Comparison of ENCODE assay signal across 1 cellular context in the genomic region with DNA sequence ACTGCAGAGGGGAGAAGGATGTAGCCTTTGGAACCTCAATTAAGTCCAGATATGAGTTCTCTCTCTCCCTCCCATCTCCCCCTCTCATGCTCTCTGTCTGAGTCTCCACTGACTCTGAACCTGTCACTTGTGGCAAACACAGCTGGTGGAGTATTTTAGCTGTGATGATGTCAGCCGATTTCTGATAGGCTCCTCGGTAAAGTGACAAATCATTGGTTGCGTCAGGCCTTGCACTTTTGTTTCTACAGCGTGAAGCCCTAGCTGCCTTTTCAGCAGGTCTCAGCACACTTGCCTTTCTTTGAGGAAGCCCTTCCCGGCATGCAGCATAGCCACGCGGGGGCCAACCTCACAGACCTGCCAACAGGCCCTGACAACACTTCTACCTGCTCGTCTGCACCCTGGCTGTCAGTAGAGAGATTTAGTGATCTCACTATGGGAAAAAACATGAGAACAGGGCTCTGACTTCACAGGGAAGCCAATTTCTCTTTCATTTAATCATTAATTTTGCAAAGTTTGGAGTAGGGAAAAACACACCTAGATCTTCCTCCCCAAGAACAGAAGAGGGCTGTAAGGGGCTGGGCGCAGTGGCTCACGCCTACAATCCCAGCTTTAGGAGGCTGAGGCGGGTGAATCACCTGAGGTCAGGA.
TF ChIP-seq lines count a peak whose summit lies in the region.

No MANE protein-coding gene starts in this region.

TF ChIP-seq in K562, 482 proteins besides CTCF, POLR2A, EP300 and RAD21 (continued from another document and continues in another):
- TF ChIP-seq, protein P1, sequence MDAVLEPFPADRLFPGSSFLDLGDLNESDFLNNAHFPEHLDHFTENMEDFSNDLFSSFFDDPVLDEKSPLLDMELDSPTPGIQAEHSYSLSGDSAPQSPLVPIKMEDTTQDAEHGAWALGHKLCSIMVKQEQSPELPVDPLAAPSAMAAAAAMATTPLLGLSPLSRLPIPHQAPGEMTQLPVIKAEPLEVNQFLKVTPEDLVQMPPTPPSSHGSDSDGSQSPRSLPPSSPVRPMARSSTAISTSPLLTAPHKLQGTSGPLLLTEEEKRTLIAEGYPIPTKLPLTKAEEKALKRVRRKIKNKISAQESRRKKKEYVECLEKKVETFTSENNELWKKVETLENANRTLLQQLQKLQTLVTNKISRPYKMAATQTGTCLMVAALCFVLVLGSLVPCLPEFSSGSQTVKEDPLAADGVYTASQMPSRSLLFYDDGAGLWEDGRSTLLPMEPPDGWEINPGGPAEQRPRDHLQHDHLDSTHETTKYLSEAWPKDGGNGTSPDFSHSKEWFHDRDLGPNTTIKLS (IDR thresholded peaks at IDR 0.05; ENCODE audit: borderline replicate concordance, low read depth): peak; percentile 77
- TF ChIP-seq, protein P2, sequence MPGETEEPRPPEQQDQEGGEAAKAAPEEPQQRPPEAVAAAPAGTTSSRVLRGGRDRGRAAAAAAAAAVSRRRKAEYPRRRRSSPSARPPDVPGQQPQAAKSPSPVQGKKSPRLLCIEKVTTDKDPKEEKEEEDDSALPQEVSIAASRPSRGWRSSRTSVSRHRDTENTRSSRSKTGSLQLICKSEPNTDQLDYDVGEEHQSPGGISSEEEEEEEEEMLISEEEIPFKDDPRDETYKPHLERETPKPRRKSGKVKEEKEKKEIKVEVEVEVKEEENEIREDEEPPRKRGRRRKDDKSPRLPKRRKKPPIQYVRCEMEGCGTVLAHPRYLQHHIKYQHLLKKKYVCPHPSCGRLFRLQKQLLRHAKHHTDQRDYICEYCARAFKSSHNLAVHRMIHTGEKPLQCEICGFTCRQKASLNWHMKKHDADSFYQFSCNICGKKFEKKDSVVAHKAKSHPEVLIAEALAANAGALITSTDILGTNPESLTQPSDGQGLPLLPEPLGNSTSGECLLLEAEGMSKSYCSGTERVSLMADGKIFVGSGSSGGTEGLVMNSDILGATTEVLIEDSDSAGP (CRISPR knock-in tag; IDR thresholded peaks at IDR 0.05): no peak
- TF ChIP-seq TEAD2 (tag; IDR thresholded peaks at IDR 0.05) (peak; percentile 61), HDAC1 (IDR thresholded peaks at IDR 0.05) (peak in 1 of 2 experiments; percentile 78; a peak in 2 of 4 replicates), TCF7L2 (IDR thresholded peaks at IDR 0.05; ENCODE audit: low read depth, low read length) (no peak), FOXJ3 (CRISPR knock-in tag; IDR thresholded peaks at IDR 0.05) (no peak), ARID2 (IDR thresholded peaks at IDR 0.05) (no peak), MCM5 (IDR thresholded peaks at IDR 0.05; ENCODE audit: low read depth) (no peak), PHF8 (IDR thresholded peaks at IDR 0.05; ENCODE audit: borderline replicate concordance, low read length) (peak; percentile 37; the same call in 1 of the 2 replicates), MTA3 (IDR thresholded peaks at IDR 0.05; ENCODE audit: borderline replicate concordance) (peak; percentile 74; the same call in 1 of the 2 replicates), YY1 (IDR thresholded peaks at IDR 0.05; ENCODE audit: borderline replicate concordance in 1 of 3, control insufficient read depth in 1 of 3, extremely low read depth in 1 of 3, insufficient read depth in 3 of 3, insufficient read length in 1 of 3, insufficient replicate concordance in 2 of 3, low read depth in 1 of 3, low read length in 2 of 3) (no peak), TBP (optimal IDR thresholded peaks at IDR 0.05; ENCODE audit: low read depth, low read length) (peak; percentile 64), ZSCAN32 (CRISPR knock-in tag; IDR thresholded peaks at IDR 0.05) (no peak), NCOA4 (IDR thresholded peaks at IDR 0.05; ENCODE audit: partially characterized antibody) (no peak), TARDBP (IDR thresholded peaks at IDR 0.05) (no peak), NFE2L1 (tag; IDR thresholded peaks at IDR 0.05; ENCODE audit: borderline replicate concordance, low read depth) (no peak), HDAC8 (tag; IDR thresholded peaks at IDR 0.05) (peak; percentile 90), RAD51 (IDR thresholded peaks at IDR 0.05; ENCODE audit: borderline replicate concordance, low read depth) (no peak), MCM3 (IDR thresholded peaks at IDR 0.05) (no peak), ASH1L (IDR thresholded peaks at IDR 0.05; ENCODE audit: borderline replicate concordance, low read depth, partially characterized antibody) (no peak), HDAC2 (IDR thresholded peaks at IDR 0.05) (peak; percentile 74), ZKSCAN1 (IDR thresholded peaks at IDR 0.05; ENCODE audit: low read depth, low read length) (no peak), SRSF9 (IDR thresholded peaks at IDR 0.05; ENCODE audit: borderline replicate concordance, low read depth, low read length) (no peak), NR2C2 (CRISPR knock-in tag; IDR thresholded peaks at IDR 0.05) (no peak), NR2C2 (tag; IDR thresholded peaks at IDR 0.05) (peak; percentile 66; the same call in 1 of the 2 replicates), BHLHE40 (IDR thresholded peaks at IDR 0.05; ENCODE audit: low read length) (peak; percentile 57; the same call in 1 of the 2 replicates), MAZ (CRISPR knock-in tag; conservative IDR thresholded peaks at IDR 0.05 in 1 of 2, IDR thresholded peaks at IDR 0.05 in 1 of 2) (0 out of 4 replicates have a peak, but pooled peaks have one; percentile 17 to 40), RBFOX2 (IDR thresholded peaks at IDR 0.05; ENCODE audit: low read depth, low read length) (peak; percentile 71), MEF2A (IDR thresholded peaks at IDR 0.05; ENCODE audit: control insufficient read depth, low read depth, low read length) (peak; percentile 96), ZNF263 (CRISPR knock-in tag; IDR thresholded peaks at IDR 0.05; ENCODE audit: borderline replicate concordance) (peak; percentile 53; the same call in 1 of the 2 replicates), SIN3B (IDR thresholded peaks at IDR 0.05; ENCODE audit: low read depth) (no peak), ZNF584 (CRISPR knock-in tag; IDR thresholded peaks at IDR 0.05; ENCODE audit: low read depth) (peak; percentile 91; the same call in 1 of the 2 replicates), POLR3A (IDR thresholded peaks at IDR 0.05; ENCODE audit: borderline replicate concordance, extremely low read depth, insufficient read depth, insufficient read length) (no peak), DIDO1 (tag; IDR thresholded peaks at IDR 0.05; ENCODE audit: low read depth) (no peak), COPS2 (conservative IDR thresholded peaks at IDR 0.05) (no peak)
- TF ChIP-seq, protein P3, sequence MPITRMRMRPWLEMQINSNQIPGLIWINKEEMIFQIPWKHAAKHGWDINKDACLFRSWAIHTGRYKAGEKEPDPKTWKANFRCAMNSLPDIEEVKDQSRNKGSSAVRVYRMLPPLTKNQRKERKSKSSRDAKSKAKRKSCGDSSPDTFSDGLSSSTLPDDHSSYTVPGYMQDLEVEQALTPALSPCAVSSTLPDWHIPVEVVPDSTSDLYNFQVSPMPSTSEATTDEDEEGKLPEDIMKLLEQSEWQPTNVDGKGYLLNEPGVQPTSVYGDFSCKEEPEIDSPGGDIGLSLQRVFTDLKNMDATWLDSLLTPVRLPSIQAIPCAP (CRISPR knock-in tag; IDR thresholded peaks at IDR 0.05; ENCODE audit: borderline replicate concordance): no peak
- TF ChIP-seq, protein P4, sequence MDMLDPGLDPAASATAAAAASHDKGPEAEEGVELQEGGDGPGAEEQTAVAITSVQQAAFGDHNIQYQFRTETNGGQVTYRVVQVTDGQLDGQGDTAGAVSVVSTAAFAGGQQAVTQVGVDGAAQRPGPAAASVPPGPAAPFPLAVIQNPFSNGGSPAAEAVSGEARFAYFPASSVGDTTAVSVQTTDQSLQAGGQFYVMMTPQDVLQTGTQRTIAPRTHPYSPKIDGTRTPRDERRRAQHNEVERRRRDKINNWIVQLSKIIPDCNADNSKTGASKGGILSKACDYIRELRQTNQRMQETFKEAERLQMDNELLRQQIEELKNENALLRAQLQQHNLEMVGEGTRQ (CRISPR knock-in tag; IDR thresholded peaks at IDR 0.05): no peak
- TF ChIP-seq, protein P5, sequence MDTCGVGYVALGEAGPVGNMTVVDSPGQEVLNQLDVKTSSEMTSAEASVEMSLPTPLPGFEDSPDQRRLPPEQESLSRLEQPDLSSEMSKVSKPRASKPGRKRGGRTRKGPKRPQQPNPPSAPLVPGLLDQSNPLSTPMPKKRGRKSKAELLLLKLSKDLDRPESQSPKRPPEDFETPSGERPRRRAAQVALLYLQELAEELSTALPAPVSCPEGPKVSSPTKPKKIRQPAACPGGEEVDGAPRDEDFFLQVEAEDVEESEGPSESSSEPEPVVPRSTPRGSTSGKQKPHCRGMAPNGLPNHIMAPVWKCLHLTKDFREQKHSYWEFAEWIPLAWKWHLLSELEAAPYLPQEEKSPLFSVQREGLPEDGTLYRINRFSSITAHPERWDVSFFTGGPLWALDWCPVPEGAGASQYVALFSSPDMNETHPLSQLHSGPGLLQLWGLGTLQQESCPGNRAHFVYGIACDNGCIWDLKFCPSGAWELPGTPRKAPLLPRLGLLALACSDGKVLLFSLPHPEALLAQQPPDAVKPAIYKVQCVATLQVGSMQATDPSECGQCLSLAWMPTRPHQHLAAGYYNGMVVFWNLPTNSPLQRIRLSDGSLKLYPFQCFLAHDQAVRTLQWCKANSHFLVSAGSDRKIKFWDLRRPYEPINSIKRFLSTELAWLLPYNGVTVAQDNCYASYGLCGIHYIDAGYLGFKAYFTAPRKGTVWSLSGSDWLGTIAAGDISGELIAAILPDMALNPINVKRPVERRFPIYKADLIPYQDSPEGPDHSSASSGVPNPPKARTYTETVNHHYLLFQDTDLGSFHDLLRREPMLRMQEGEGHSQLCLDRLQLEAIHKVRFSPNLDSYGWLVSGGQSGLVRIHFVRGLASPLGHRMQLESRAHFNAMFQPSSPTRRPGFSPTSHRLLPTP (IDR thresholded peaks at IDR 0.05; ENCODE audit: borderline replicate concordance, extremely low read depth, insufficient read length): no peak
- TF ChIP-seq, protein P6, sequence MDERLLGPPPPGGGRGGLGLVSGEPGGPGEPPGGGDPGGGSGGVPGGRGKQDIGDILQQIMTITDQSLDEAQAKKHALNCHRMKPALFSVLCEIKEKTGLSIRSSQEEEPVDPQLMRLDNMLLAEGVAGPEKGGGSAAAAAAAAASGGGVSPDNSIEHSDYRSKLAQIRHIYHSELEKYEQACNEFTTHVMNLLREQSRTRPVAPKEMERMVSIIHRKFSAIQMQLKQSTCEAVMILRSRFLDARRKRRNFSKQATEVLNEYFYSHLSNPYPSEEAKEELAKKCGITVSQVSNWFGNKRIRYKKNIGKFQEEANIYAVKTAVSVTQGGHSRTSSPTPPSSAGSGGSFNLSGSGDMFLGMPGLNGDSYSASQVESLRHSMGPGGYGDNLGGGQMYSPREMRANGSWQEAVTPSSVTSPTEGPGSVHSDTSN (CRISPR knock-in tag; IDR thresholded peaks at IDR 0.05; ENCODE audit: low read depth): no peak
- TF ChIP-seq, protein P6 (tag; conservative IDR thresholded peaks at IDR 0.05; ENCODE audit: low read depth): peak; percentile 88
- TF ChIP-seq, protein P7, sequence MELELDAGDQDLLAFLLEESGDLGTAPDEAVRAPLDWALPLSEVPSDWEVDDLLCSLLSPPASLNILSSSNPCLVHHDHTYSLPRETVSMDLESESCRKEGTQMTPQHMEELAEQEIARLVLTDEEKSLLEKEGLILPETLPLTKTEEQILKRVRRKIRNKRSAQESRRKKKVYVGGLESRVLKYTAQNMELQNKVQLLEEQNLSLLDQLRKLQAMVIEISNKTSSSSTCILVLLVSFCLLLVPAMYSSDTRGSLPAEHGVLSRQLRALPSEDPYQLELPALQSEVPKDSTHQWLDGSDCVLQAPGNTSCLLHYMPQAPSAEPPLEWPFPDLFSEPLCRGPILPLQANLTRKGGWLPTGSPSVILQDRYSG (tag; conservative IDR thresholded peaks at IDR 0.05; ENCODE audit: low read depth): peak; percentile 91
- TF ChIP-seq, protein P8, sequence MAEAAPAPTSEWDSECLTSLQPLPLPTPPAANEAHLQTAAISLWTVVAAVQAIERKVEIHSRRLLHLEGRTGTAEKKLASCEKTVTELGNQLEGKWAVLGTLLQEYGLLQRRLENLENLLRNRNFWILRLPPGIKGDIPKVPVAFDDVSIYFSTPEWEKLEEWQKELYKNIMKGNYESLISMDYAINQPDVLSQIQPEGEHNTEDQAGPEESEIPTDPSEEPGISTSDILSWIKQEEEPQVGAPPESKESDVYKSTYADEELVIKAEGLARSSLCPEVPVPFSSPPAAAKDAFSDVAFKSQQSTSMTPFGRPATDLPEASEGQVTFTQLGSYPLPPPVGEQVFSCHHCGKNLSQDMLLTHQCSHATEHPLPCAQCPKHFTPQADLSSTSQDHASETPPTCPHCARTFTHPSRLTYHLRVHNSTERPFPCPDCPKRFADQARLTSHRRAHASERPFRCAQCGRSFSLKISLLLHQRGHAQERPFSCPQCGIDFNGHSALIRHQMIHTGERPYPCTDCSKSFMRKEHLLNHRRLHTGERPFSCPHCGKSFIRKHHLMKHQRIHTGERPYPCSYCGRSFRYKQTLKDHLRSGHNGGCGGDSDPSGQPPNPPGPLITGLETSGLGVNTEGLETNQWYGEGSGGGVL (CRISPR knock-in tag; IDR thresholded peaks at IDR 0.05): no peak
- TF ChIP-seq, protein P9, sequence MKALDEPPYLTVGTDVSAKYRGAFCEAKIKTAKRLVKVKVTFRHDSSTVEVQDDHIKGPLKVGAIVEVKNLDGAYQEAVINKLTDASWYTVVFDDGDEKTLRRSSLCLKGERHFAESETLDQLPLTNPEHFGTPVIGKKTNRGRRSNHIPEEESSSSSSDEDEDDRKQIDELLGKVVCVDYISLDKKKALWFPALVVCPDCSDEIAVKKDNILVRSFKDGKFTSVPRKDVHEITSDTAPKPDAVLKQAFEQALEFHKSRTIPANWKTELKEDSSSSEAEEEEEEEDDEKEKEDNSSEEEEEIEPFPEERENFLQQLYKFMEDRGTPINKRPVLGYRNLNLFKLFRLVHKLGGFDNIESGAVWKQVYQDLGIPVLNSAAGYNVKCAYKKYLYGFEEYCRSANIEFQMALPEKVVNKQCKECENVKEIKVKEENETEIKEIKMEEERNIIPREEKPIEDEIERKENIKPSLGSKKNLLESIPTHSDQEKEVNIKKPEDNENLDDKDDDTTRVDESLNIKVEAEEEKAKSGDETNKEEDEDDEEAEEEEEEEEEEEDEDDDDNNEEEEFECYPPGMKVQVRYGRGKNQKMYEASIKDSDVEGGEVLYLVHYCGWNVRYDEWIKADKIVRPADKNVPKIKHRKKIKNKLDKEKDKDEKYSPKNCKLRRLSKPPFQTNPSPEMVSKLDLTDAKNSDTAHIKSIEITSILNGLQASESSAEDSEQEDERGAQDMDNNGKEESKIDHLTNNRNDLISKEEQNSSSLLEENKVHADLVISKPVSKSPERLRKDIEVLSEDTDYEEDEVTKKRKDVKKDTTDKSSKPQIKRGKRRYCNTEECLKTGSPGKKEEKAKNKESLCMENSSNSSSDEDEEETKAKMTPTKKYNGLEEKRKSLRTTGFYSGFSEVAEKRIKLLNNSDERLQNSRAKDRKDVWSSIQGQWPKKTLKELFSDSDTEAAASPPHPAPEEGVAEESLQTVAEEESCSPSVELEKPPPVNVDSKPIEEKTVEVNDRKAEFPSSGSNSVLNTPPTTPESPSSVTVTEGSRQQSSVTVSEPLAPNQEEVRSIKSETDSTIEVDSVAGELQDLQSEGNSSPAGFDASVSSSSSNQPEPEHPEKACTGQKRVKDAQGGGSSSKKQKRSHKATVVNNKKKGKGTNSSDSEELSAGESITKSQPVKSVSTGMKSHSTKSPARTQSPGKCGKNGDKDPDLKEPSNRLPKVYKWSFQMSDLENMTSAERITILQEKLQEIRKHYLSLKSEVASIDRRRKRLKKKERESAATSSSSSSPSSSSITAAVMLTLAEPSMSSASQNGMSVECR (CRISPR knock-in tag; IDR thresholded peaks at IDR 0.05): peak; percentile 60
